Comparison of ENCODE assay signal across 8 cellular contexts in genomic region chr6:291148-291696, GRCh38. TPM values are rescaled to one million over a fixed set of nuclear protein-coding genes. Genes with fewer than 3 reads are reported as not detected.
DNase-seq lines count a peak whose midpoint lies in the region; ATAC-seq and TF ChIP-seq lines count a peak whose summit lies in the region.

No MANE protein-coding gene starts in this region.

- H3K9me3 Mint-ChIP-seq in CD8-positive, alpha-beta T cell, result no peaks in the 10 kb centered on the region
- peaks cover 65% of the 10 kb centered on the region for H3K9me3 Mint-ChIP-seq in nephron progenitor cell

- CTCF ChIA-PET in CD8-positive, alpha-beta T cell (lab: Charles Lee), result no interaction called here

- WGBS in ectodermal cell, 2 experiments, result 59 to 67% methylated on average over 8 of the region's 8 CpGs

- no peak for TF ChIP-seq CTCF in CD8-positive, alpha-beta T cell (IDR thresholded peaks at IDR 0.05)
- TF ChIP-seq CTCF in nephron progenitor cell (IDR thresholded peaks at IDR 0.05), result no peak

- peak overlapping the region; percentile 79 for H3K4me3 Mint-ChIP-seq in CD8-positive, alpha-beta T cell
- peak overlapping the region; percentile 81 for H3K4me3 Mint-ChIP-seq in nephron progenitor cell

- H3K27ac ChIP-seq in CD8-positive, alpha-beta T cell (ENCODE audit: low read depth, low read length), result peak overlapping the region; percentile 55
- H3K27ac ChIP-seq in ectodermal cell (ENCODE audit: insufficient read depth, low read depth, low read length, poor library complexity, severe bottlenecking), result no peak overlapping the region

- H3K27ac Mint-ChIP-seq in CD8-positive, alpha-beta T cell, result peak overlapping the region; percentile 91
- H3K27ac Mint-ChIP-seq in nephron progenitor cell, result peak overlapping the region; percentile 6

- H3K4me1 ChIP-seq in CD8-positive, alpha-beta T cell (ENCODE audit: insufficient read depth, low read length), result peaks cover 19% of the 10 kb centered on the region
- peaks cover 1% of the 10 kb centered on the region for H3K4me1 ChIP-seq in ectodermal cell (ENCODE audit: control insufficient read depth, insufficient read depth, low read length)

- peak in 1 of 7 experiments; percentile 32 for DNase-seq in CD8-positive, alpha-beta T cell
- DNase-seq in M059J (ENCODE audit: low read depth) (peak; percentile 33), nephron progenitor cell (no peak), hippocampal formation (lab: John Stamatoyannopoulos, UW) (no peak), DMS79 treated with DMSO at 0.1 percent for 48 hours (lab: John Stamatoyannopoulos, UW) (no peak)
- no peak for DNase-seq in activated CD4-positive, alpha-beta T cell treated with anti-CD3 and anti-CD28 coated beads for 1 hour

- H3K36me3 ChIP-seq in CD8-positive, alpha-beta T cell (ENCODE audit: insufficient read depth, low read length), result no peaks in the 10 kb centered on the region
- H3K36me3 ChIP-seq in ectodermal cell (ENCODE audit: control insufficient read depth, insufficient read depth, low read length), result no peaks in the 10 kb centered on the region

- peak overlapping the region; percentile 65 for H3K4me3 ChIP-seq in CD8-positive, alpha-beta T cell (ENCODE audit: low read depth, low read length)
- H3K4me3 ChIP-seq in ectodermal cell (ENCODE audit: insufficient read depth, low read depth, low read length), result peak overlapping the region; percentile 60

- intact Hi-C loops in CD8-positive, alpha-beta T cell (cut with DNase I, micrococcal nuclease), result loop anchor here (5.0 to 10.0 kb wide), 5 partner anchors 54 to 404 kb away; partner anchors contain the start of genes EXOC2 (in 2 of the 2) and IRF4 (in 1 of the 2)

- ATAC-seq in CD8-positive, alpha-beta T cell, result no peak
- ATAC-seq in GM18511 (IDR thresholded peaks at IDR 0.05; ENCODE audit: unreplicated experiment), result no peak

- no peaks in the 10 kb centered on the region for H3K9me3 ChIP-seq in CD8-positive, alpha-beta T cell (ENCODE audit: low read length)
- H3K9me3 ChIP-seq in ectodermal cell (ENCODE audit: control insufficient read depth, low read length), result no peaks in the 10 kb centered on the region

- peaks cover 3% of the 10 kb centered on the region for H3K36me3 Mint-ChIP-seq in CD8-positive, alpha-beta T cell
- H3K36me3 Mint-ChIP-seq in nephron progenitor cell (ENCODE audit: low read depth), result peaks cover 10% of the 10 kb centered on the region

- H3K4me1 Mint-ChIP-seq in CD8-positive, alpha-beta T cell (ENCODE audit: low read depth), result peaks cover 47% of the 10 kb centered on the region
- peaks cover 34% of the 10 kb centered on the region for H3K4me1 Mint-ChIP-seq in nephron progenitor cell

- no peaks in the 10 kb centered on the region for H3K27me3 ChIP-seq in CD8-positive, alpha-beta T cell (ENCODE audit: insufficient read depth, low read length)
- no peaks in the 10 kb centered on the region for H3K27me3 ChIP-seq in ectodermal cell (ENCODE audit: control insufficient read depth, insufficient read depth, low read length, poor library complexity, severe bottlenecking)

- no peaks in the 10 kb centered on the region for H3K27me3 Mint-ChIP-seq in CD8-positive, alpha-beta T cell (ENCODE audit: low read depth)
- H3K27me3 Mint-ChIP-seq in nephron progenitor cell (ENCODE audit: low read depth, poor library complexity), result peaks cover 19% of the 10 kb centered on the region

- POLR2A ChIA-PET in CD8-positive, alpha-beta T cell (lab: Charles Lee), result interaction anchor here (0.9 kb wide), 1 partner anchor 101 kb away, joined by 3 read pairs; the partner anchor contains the start of gene IRF4

RNA-seq across cellular contexts. Expression of gene DUSP22, which starts 1.1 kb away (rescaled TPM):
- 10 to 100 TPM; 19.9 to 22.1 TPM for total RNA-seq in CD8-positive, alpha-beta T cell
- 11.8 and 16.9 TPM in 2 replicates for total RNA-seq in M059J (2014; rRNA removed; shearing (Covaris generic))
- 59.7 TPM for polyA plus RNA-seq in ectodermal cell (2013, experiment 1 of 4)
- 52.9 TPM for polyA plus RNA-seq in ectodermal cell (2013, experiment 2 of 4)
- 50.2 TPM for polyA plus RNA-seq in ectodermal cell (2013, experiment 3 of 4)
- polyA plus RNA-seq in ectodermal cell (2013, experiment 4 of 4), result 48.9 TPM
